Comparison of ENCODE assay signal across 22 cellular contexts in the genomic region with DNA sequence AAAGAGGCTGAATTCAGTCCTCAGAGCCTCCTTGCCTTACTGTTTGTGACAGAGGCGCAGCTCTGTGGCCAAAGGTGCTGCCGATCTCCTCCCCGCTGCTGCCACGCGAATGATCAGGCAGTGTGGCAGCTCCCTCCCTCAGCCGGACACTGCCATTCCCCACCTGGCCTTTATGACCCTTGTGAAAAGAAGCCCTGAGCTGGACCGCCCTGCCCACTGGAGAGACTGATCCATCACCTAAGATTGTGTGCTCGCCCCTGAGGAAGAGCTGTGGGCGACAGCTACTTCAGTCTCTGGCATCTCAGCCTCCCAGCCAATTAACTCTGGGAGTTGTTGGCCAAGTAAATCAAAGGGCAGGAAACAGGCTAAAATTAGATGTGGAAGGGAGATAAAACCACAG.
DNase-seq lines count a peak whose midpoint lies in the region; ATAC-seq, FAIRE-seq and TF ChIP-seq lines count a peak whose summit lies in the region.
"Had no signal": no experiment of that assay in that cellular context is flagged by ENCODE, and none has a peak within 500 bp of the region (broad histone marks: within the 10 kb centered on the region; RNA-seq: fewer than 3 reads in every experiment).

No MANE protein-coding gene starts in this region.

- H3K27ac Mint-ChIP-seq in T-cell: no peak overlapping the region
- no peak overlapping the region for H3K27ac Mint-ChIP-seq in activated CD8-positive, alpha-beta T cell treated with anti-CD3 and anti-CD28 coated beads, Interleukin-2, amount 10 ng/mL, durations not matched to agents 7 days and 5 days
- H3K27ac Mint-ChIP-seq: T-helper 1 cell treated with Interleukin-12 subunit alpha and Interleukin-12 subunit beta and Interleukin-4 antibody, amounts not matched to agents 30 μg/mL and 1 μg/mL, for 36 hours had no signal

- H3K36me3 ChIP-seq in heart left ventricle (no peaks in the 10 kb centered on the region), keratinocyte (ENCODE audit: control insufficient read depth in 2 of 2, extremely low read depth in 1 of 2, insufficient read depth in 2 of 2, low read length in 2 of 2) (no peaks in the 10 kb centered on the region), H7 (replicated peaks; ENCODE audit: control insufficient read depth, insufficient read depth, low read length) (no peaks in the 10 kb centered on the region)
- H3K36me3 ChIP-seq: esophagus muscularis mucosa, pancreas, stomach, upper lobe of left lung had no signal

- H3K9me3 ChIP-seq in heart left ventricle (no peaks in the 10 kb centered on the region), keratinocyte (ENCODE audit: control insufficient read depth, low read depth, low read length) (no peaks in the 10 kb centered on the region)
- H3K9me3 ChIP-seq: esophagus muscularis mucosa, pancreas, stomach, upper lobe of left lung had no signal

- no peak overlapping the region for H3K4me2 ChIP-seq in keratinocyte (ENCODE audit: control insufficient read depth, extremely low read depth, insufficient read depth, low read depth, low read length)

- no peaks in the 10 kb centered on the region for H3K79me2 ChIP-seq in keratinocyte (ENCODE audit: control insufficient read depth, insufficient read depth, low read length)

- H3K9ac ChIP-seq in keratinocyte (ENCODE audit: control insufficient read depth, extremely low read depth, insufficient read depth, low read length): no peak overlapping the region

- H3K27me3 ChIP-seq in heart left ventricle (no peaks in the 10 kb centered on the region), keratinocyte (ENCODE audit: control insufficient read depth, extremely low read depth, insufficient read depth, low read length) (no peaks in the 10 kb centered on the region), H7 (ENCODE audit: control insufficient read depth, insufficient read depth, low read length) (no peaks in the 10 kb centered on the region)
- H3K27me3 ChIP-seq: esophagus muscularis mucosa, pancreas, stomach, upper lobe of left lung had no signal

- no peaks in the 10 kb centered on the region for H4K20me1 ChIP-seq in keratinocyte (ENCODE audit: control insufficient read depth, extremely low read depth, insufficient read depth, low read length)

- H2AFZ ChIP-seq in keratinocyte (ENCODE audit: control insufficient read depth, low read length): peak overlapping the region; percentile 24

- CTCF ChIA-PET in T-cell (lab: Charles Lee): no interaction called here
- CTCF ChIA-PET in activated CD8-positive, alpha-beta T cell treated with anti-CD3 and anti-CD28 coated beads, Interleukin-2, amount 10 ng/mL, durations not matched to agents 7 days and 5 days (lab: Charles Lee): no interaction called here

- POLR2A ChIA-PET in T-cell (lab: Charles Lee): no interaction called here
- POLR2A ChIA-PET in activated CD8-positive, alpha-beta T cell treated with anti-CD3 and anti-CD28 coated beads, Interleukin-2, amount 10 ng/mL, durations not matched to agents 7 days and 5 days (lab: Charles Lee): no interaction called here

- peak in 2 of 5 donors; percentile 22 to 49 for DNase-seq in heart left ventricle
- DNase-seq in cardiac septum (ENCODE audit: low spot score): no peak
- peak; percentile 69 for DNase-seq in SW480 (ENCODE audit: low spot score)
- DNase-seq in keratinocyte (ENCODE audit: low read depth, low spot score): no peak
- DNase-seq in T-cell: no peak
- no peak for DNase-seq in H7
- no peak for DNase-seq in activated CD8-positive, alpha-beta T cell treated with anti-CD3 and anti-CD28 coated beads, Interleukin-2, amount 10 ng/mL, durations not matched to agents 7 days and 5 days
- DNase-seq: activated CD4-positive, alpha-beta T cell treated with anti-CD3 and anti-CD28 coated beads, Interleukin-2, amount 50 U/mL, for 1 hour; amniotic stem cell; cerebellar nuclear complex; effector CD4-positive, alpha-beta T cell; NCI-H2029 treated with DMSO at 0.1 percent for 48 hours; NCI-H510A; pancreas; stimulated activated CD4-positive, alpha-beta T cell treated with anti-CD3 and anti-CD28 coated beads, Interleukin-2, amount 100 ng/mL, for 24 hours; stomach had no signal

- TF ChIP-seq CTCF in heart left ventricle (IDR thresholded peaks at IDR 0.05) (no peak), keratinocyte (optimal IDR thresholded peaks at IDR 0.05 in 1 of 3, IDR thresholded peaks at IDR 0.05 in 1 of 3, conservative IDR thresholded peaks at IDR 0.05 in 1 of 3; ENCODE audit: extremely low read depth in 1 of 3, insufficient read depth in 2 of 3, low read length in 3 of 3) (no peak)

- H3K4me1 Mint-ChIP-seq in T-cell: peaks cover 2 to 7% (median 7%) of the 10 kb centered on the region in 3 donors
- H3K4me1 Mint-ChIP-seq in activated CD8-positive, alpha-beta T cell treated with anti-CD3 and anti-CD28 coated beads, Interleukin-2, amount 10 ng/mL, durations not matched to agents 7 days and 5 days (ENCODE audit: low read depth): peaks cover 4% of the 10 kb centered on the region

- H3K4me3 Mint-ChIP-seq in T-cell: no peak overlapping the region
- no peak overlapping the region for H3K4me3 Mint-ChIP-seq in activated CD8-positive, alpha-beta T cell treated with anti-CD3 and anti-CD28 coated beads, Interleukin-2, amount 10 ng/mL, durations not matched to agents 7 days and 5 days
- H3K4me3 Mint-ChIP-seq: T-helper 1 cell treated with Interleukin-12 subunit alpha and Interleukin-12 subunit beta and Interleukin-4 antibody, amounts not matched to agents 30 μg/mL and 1 μg/mL, for 36 hours had no signal

- dilution Hi-C loops in keratinocyte (cut with MboI; ENCODE audit: extremely low pct_ligation_motif_present, low sequenced_read_pairs): no loop called here

- no peaks in the 10 kb centered on the region for H3K9me1 ChIP-seq in keratinocyte (ENCODE audit: control insufficient read depth, extremely low read depth, insufficient read depth, low read length)

- no peak for FAIRE-seq in keratinocyte (lab: Jason Lieb, UNC)
- FAIRE-seq: pancreas had no signal

- H3K4me3 ChIP-seq in heart left ventricle (no peak overlapping the region), keratinocyte (ENCODE audit: control insufficient read depth in 2 of 3, extremely low read depth in 1 of 3, insufficient read depth in 2 of 3, low read depth in 1 of 3, low read length in 3 of 3) (no peak overlapping the region), H7 (ENCODE audit: insufficient read depth, low read depth, low read length) (no peak overlapping the region)
- H3K4me3 ChIP-seq: esophagus muscularis mucosa, pancreas, stomach, upper lobe of left lung had no signal

- TF ChIP-seq POLR2A in heart left ventricle (IDR thresholded peaks at IDR 0.05): no peak

- no peaks in the 10 kb centered on the region for H3K36me3 Mint-ChIP-seq in T-cell
- no peaks in the 10 kb centered on the region for H3K36me3 Mint-ChIP-seq in activated CD8-positive, alpha-beta T cell treated with anti-CD3 and anti-CD28 coated beads, Interleukin-2, amount 10 ng/mL, durations not matched to agents 7 days and 5 days (ENCODE audit: low read depth)

- H3K27me3 Mint-ChIP-seq in T-cell: peaks cover 20 to 40% of the 10 kb centered on the region in 2 donors
- H3K27me3 Mint-ChIP-seq in activated CD8-positive, alpha-beta T cell treated with anti-CD3 and anti-CD28 coated beads, Interleukin-2, amount 10 ng/mL, durations not matched to agents 7 days and 5 days (ENCODE audit: low read depth): peaks cover 20% of the 10 kb centered on the region

- no peaks in the 10 kb centered on the region for H3K9me3 Mint-ChIP-seq in T-cell
- H3K9me3 Mint-ChIP-seq in activated CD8-positive, alpha-beta T cell treated with anti-CD3 and anti-CD28 coated beads, Interleukin-2, amount 10 ng/mL, durations not matched to agents 7 days and 5 days (ENCODE audit: insufficient read depth): no peaks in the 10 kb centered on the region
- H3K9me3 Mint-ChIP-seq: T-helper 1 cell treated with Interleukin-12 subunit alpha and Interleukin-12 subunit beta and Interleukin-4 antibody, amounts not matched to agents 30 μg/mL and 1 μg/mL, for 36 hours had no signal

- H3K27ac ChIP-seq in heart left ventricle (no peak overlapping the region), keratinocyte (ENCODE audit: control insufficient read depth, insufficient read depth, low read length) (no peak overlapping the region)
- H3K27ac ChIP-seq: C4-2B, esophagus muscularis mucosa, pancreas, stomach, upper lobe of left lung had no signal

- intact Hi-C loops in heart left ventricle (cut with DNase I): no loop called here
- intact Hi-C loops in cardiac septum (cut with DNase I): no loop called here

- H3K4me1 ChIP-seq in heart left ventricle (peaks cover 0 to 14% (median 0%) of the 10 kb centered on the region in 12 donors), keratinocyte (ENCODE audit: control insufficient read depth, extremely low read depth, insufficient read depth, low read length) (peaks cover 13% of the 10 kb centered on the region)
- H3K4me1 ChIP-seq: pancreas, stomach, upper lobe of left lung had no signal

- ATAC-seq in heart left ventricle (peak in 3 of 4 donors; percentile 41 to 68 (median 48)), GM19023 (IDR thresholded peaks at IDR 0.05; ENCODE audit: unreplicated experiment) (no peak), T-cell (replicated peaks in 1 of 4) (no peak)
- no peak for ATAC-seq in activated CD8-positive, alpha-beta T cell treated with anti-CD3 and anti-CD28 coated beads, Interleukin-2, amount 10 ng/mL, durations not matched to agents 7 days and 5 days
- ATAC-seq: left lobe of liver, pancreas had no signal

- WGBS in heart left ventricle, 4 donors: 60 to 64% (median 62%) methylated on average over 9 of the region's 9 CpGs

Comparison
In these comparisons a context has a peak if more than half of its experiments do, and no peak if none do; other contexts are left out.
1. ATAC-seq: peak in heart left ventricle (3 of 4); none in GM19023 (single experiment), T-cell (0 of 4) and activated CD8-positive, alpha-beta T cell treated with anti-CD3 and anti-CD28 coated beads, Interleukin-2, amount 10 ng/mL, durations not matched to agents 7 days and 5 days (single experiment).